8 cellular contexts compared by ENCODE assay signal in genomic region chr10:18514537-18514936, GRCh38.
"Had no signal": no experiment of that assay in that cellular context is flagged by ENCODE, and none has a peak within 500 bp of the region (broad histone marks: within the 10 kb centered on the region; RNA-seq: fewer than 3 reads in every experiment).

No MANE protein-coding gene starts in this region.

- H3K4me1 Mint-ChIP-seq: IgD-negative memory B cell had no signal

- H3K4me3 ChIP-seq: K562 had no signal

- H3K27me3 Mint-ChIP-seq: IgD-negative memory B cell had no signal

- DNase-seq: IMR-90, KBM-7, KG1 had no signal

- H3K4me3 Mint-ChIP-seq: IgD-negative memory B cell had no signal

- ATAC-seq: HepG2, K562 had no signal

- FAIRE-seq: HepG2, HTR-8/SVneo had no signal

- H3K27ac ChIP-seq: HL-60 had no signal

- H3K27ac Mint-ChIP-seq: IgD-negative memory B cell had no signal
